Comparison of ENCODE assay signal across 24 cellular contexts in genomic region chr11:1625541-1625940, GRCh38. TPM values are rescaled to one million over a fixed set of nuclear protein-coding genes. Genes with fewer than 3 reads are reported as not detected.
DNase-seq lines count a peak whose midpoint lies in the region; ATAC-seq, FAIRE-seq and TF ChIP-seq lines count a peak whose summit lies in the region.
"Had no signal": no experiment of that assay in that cellular context is flagged by ENCODE, and none has a peak within 500 bp of the region (broad histone marks: within the 10 kb centered on the region; RNA-seq: fewer than 3 reads in every experiment).

No MANE protein-coding gene starts in this region.

- intact Hi-C loops in kidney (cut with DNase I) = no loop called here
- intact Hi-C loops in sciatic nerve (cut with DNase I) = no loop called here
- intact Hi-C loops in lower lobe of right lung (cut with DNase I) = no loop called here

- H3K4me3 ChIP-seq in kidney (ENCODE audit: low read length in 2 of 2) = no peak overlapping the region
- no peak overlapping the region for H3K4me3 ChIP-seq in lower lobe of right lung
- H3K4me3 ChIP-seq: GM23338 had no signal

- no peak for TF ChIP-seq POLR2A in erythroblast (IDR thresholded peaks at IDR 0.05; ENCODE audit: low read length)

- ATAC-seq in sciatic nerve = no peak
- ATAC-seq in lower lobe of right lung = no peak
- ATAC-seq: GM23338, HCT116 had no signal

- no peaks in the 10 kb centered on the region for H3K4me1 Mint-ChIP-seq in chondrocyte (ENCODE audit: low read depth)

- no peaks in the 10 kb centered on the region for H3K36me3 Mint-ChIP-seq in chondrocyte (ENCODE audit: low read depth)
- H3K36me3 Mint-ChIP-seq: CD4-positive, alpha-beta memory T cell had no signal

- H3K36me3 ChIP-seq in kidney (ENCODE audit: control insufficient read depth in 1 of 2, insufficient read depth in 2 of 2, low read length in 2 of 2) (no peaks in the 10 kb centered on the region), lower lobe of right lung (no peaks in the 10 kb centered on the region)

- H3K9me3 ChIP-seq in kidney (ENCODE audit: control insufficient read depth in 1 of 2, low read length in 2 of 2) = no peaks in the 10 kb centered on the region
- no peaks in the 10 kb centered on the region for H3K9me3 ChIP-seq in lower lobe of right lung

- DNase-seq in chondrocyte (ENCODE audit: low spot score) = peak; percentile 66
- peak; percentile 39 for DNase-seq in kidney
- DNase-seq in sciatic nerve (ENCODE audit: low spot score) = peak; percentile 32
- no peak for DNase-seq in lower lobe of right lung
- no peak for DNase-seq in OCI-M2 (lab: John Stamatoyannopoulos, UW; ENCODE audit: unreplicated experiment)
- DNase-seq in erythroblast (lab: John Stamatoyannopoulos, UW) = no peak
- DNase-seq: C1 segment of cervical spinal cord; Calu3; CD4-positive, alpha-beta memory T cell; COR-L47; DMS53; DMS79 treated with DMSO at 0.1 percent for 48 hours; GF-D8; H9 had no signal

- H3K4me1 ChIP-seq in kidney (ENCODE audit: control insufficient read depth in 1 of 2, insufficient read depth in 1 of 2, low read depth in 1 of 2, low read length in 2 of 2) (no peaks in the 10 kb centered on the region), lower lobe of right lung (peaks cover 8% of the 10 kb centered on the region)

- H3K9ac ChIP-seq in kidney (ENCODE audit: low read length in 2 of 2) = no peak overlapping the region

- H3K27ac ChIP-seq in kidney (ENCODE audit: low read depth in 2 of 2, low read length in 2 of 2) = no peak overlapping the region
- no peak overlapping the region for H3K27ac ChIP-seq in lower lobe of right lung

- no peak overlapping the region for H3K4me3 Mint-ChIP-seq in chondrocyte (ENCODE audit: unreplicated experiment)
- H3K4me3 Mint-ChIP-seq: CD4-positive, alpha-beta memory T cell; GM23338; H9 had no signal

- H3K9me3 Mint-ChIP-seq in chondrocyte (ENCODE audit: low read depth) = no peaks in the 10 kb centered on the region
- H3K9me3 Mint-ChIP-seq: CD4-positive, alpha-beta memory T cell; GM23338; H9 had no signal

- H3K27me3 ChIP-seq in lower lobe of right lung (ENCODE audit: low read depth) = peaks cover 19% of the 10 kb centered on the region

- no peak for FAIRE-seq in kidney (lab: Jason Lieb, UNC)
- FAIRE-seq: GM12891, GM18507 had no signal

- H3K27me3 Mint-ChIP-seq in chondrocyte (ENCODE audit: low read depth) = peaks cover 60% of the 10 kb centered on the region

- TF ChIP-seq CTCF in chondrocyte (IDR thresholded peaks at IDR 0.05) = no peak
- TF ChIP-seq CTCF in kidney (IDR thresholded peaks at IDR 0.05; ENCODE audit: borderline replicate concordance, extremely low read depth, insufficient read depth) = no peak
- no peak for TF ChIP-seq CTCF in lower lobe of right lung (IDR thresholded peaks at IDR 0.05)

- no peak overlapping the region for H3K27ac Mint-ChIP-seq in chondrocyte (ENCODE audit: unreplicated experiment)
- H3K27ac Mint-ChIP-seq: CD4-positive, alpha-beta memory T cell; GM23338; H9 had no signal

RNA-seq across cellular contexts. Expression of gene KRTAP5-4, which starts 3.6 kb away (rescaled TPM):
- not detected in 3 replicates for total RNA-seq in chondrocyte
- total RNA-seq in kidney = not detected
- not detected for polyA plus RNA-seq in kidney (ENCODE audit: insufficient read depth, low read depth, low replicate concordance)
- not detected for total RNA-seq in sciatic nerve
- total RNA-seq in lower lobe of right lung = not detected
- total RNA-seq: A172; A673; Calu3; CD4-positive, alpha-beta memory T cell; Daoy; G401; GM23338; H4; H9 had no signal
- polyA plus RNA-seq: BJ; CD4-positive, alpha-beta memory T cell; GM23338 had no signal

RNA-seq across cellular contexts. Expression of gene KRTAP5-5, which starts 4.0 kb away (rescaled TPM):
- total RNA-seq in chondrocyte (not detected in 3 replicates), kidney (not detected), sciatic nerve (not detected), lower lobe of right lung (not detected)
- polyA plus RNA-seq in kidney (ENCODE audit: insufficient read depth, low read depth, low replicate concordance) = not detected
- total RNA-seq: A172; A673; Calu3; CD4-positive, alpha-beta memory T cell; Daoy; G401; GM23338; H4; H9 had no signal
- polyA plus RNA-seq: BJ; CD4-positive, alpha-beta memory T cell; GM23338 had no signal

RNA-seq across cellular contexts. Expression of gene KRTAP5-3, which starts 17.3 kb away (rescaled TPM):
- total RNA-seq in chondrocyte = not detected in 3 replicates
- total RNA-seq in kidney = not detected
- polyA plus RNA-seq in kidney (ENCODE audit: insufficient read depth, low read depth, low replicate concordance) = not detected
- total RNA-seq in sciatic nerve = not detected
- not detected for total RNA-seq in lower lobe of right lung
- total RNA-seq: A172; A673; Calu3; CD4-positive, alpha-beta memory T cell; Daoy; G401; GM23338; H4; H9 had no signal
- polyA plus RNA-seq: BJ; CD4-positive, alpha-beta memory T cell; GM23338 had no signal

RNA-seq across cellular contexts. Expression of gene KRTAP5-2, which starts 27.4 kb away (rescaled TPM):
- total RNA-seq in chondrocyte (not detected in 3 replicates), kidney (not detected), sciatic nerve (not detected), lower lobe of right lung (not detected)
- not detected for polyA plus RNA-seq in kidney (ENCODE audit: insufficient read depth, low read depth, low replicate concordance)
- total RNA-seq: A172; A673; Calu3; CD4-positive, alpha-beta memory T cell; Daoy; G401; GM23338; H4; H9 had no signal
- polyA plus RNA-seq: BJ; CD4-positive, alpha-beta memory T cell; GM23338 had no signal

RNA-seq across cellular contexts. Expression of gene KRTAP5-1, which starts 40.5 kb away (rescaled TPM):
- total RNA-seq in chondrocyte = not detected in 3 replicates
- not detected for total RNA-seq in kidney
- polyA plus RNA-seq in kidney (ENCODE audit: insufficient read depth, low read depth, low replicate concordance) = not detected
- total RNA-seq in sciatic nerve = not detected
- total RNA-seq in lower lobe of right lung = not detected
- total RNA-seq: A172; A673; Calu3; CD4-positive, alpha-beta memory T cell; Daoy; G401; GM23338; H4; H9 had no signal
- polyA plus RNA-seq: BJ, GM23338 had no signal

Comparison
In these comparisons a context has a peak if more than half of its experiments do, and no peak if none do; other contexts are left out.
1. DNase-seq: peak in chondrocyte (single experiment), kidney (single experiment) and sciatic nerve (single experiment); none in lower lobe of right lung (single experiment), OCI-M2 (single experiment) and erythroblast (0 of 2).